10 cellular contexts compared by ENCODE assay signal in the genomic region with DNA sequence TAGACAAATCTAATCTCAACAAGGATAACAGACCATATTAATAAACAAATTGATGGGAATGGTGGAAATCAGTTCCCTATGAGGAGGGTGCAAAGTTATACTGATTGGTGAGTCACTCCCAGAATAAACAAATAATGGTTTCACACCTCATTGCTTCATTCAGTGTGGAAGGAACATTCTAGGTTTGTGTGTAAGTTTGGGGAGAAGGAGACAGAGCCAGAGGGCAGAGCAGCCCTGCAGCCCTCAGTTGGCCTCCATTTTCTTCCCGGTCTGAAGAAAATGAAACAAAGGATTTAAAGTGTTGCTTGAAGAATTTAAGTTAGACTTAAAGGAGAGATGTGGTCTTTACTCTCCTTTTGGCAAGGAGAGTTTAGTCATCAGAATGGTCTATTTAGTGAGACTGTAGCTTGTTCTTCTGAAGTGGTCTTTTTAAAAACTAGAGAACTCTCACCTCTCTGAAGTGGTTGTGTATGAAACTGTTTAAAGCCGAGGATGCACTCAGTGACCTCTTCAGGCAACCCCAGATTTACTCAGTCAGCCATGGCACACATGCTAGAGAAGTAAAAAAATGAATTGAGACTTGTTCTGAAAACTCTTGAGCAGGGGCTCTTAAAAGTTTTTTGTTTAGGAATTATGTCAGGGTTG. TPM values are rescaled to one million over a fixed set of nuclear protein-coding genes. Genes with fewer than 3 reads are reported as not detected.
DNase-seq lines count a peak whose midpoint lies in the region; ATAC-seq and TF ChIP-seq lines count a peak whose summit lies in the region.
"Had no signal": no experiment of that assay in that cellular context is flagged by ENCODE, and none has a peak within 500 bp of the region (broad histone marks: within the 10 kb centered on the region; RNA-seq: fewer than 3 reads in every experiment).

No MANE protein-coding gene starts in this region.

- no peak overlapping the region for H3K27ac Mint-ChIP-seq in immature natural killer cell

- H3K4me1 Mint-ChIP-seq in immature natural killer cell: peaks cover 9 to 16% of the 10 kb centered on the region in 2 donors

- intact Hi-C loops in heart right ventricle (cut with DNase I): no loop called here

- H3K4me3 ChIP-seq in GM12864 (ENCODE audit: low read depth, low read length): peak overlapping the region; percentile 4; the same call in 1 of the 2 replicates
- H3K4me3 ChIP-seq in heart right ventricle: no peak overlapping the region
- H3K4me3 ChIP-seq in MG63: no peak overlapping the region

- WGBS in heart right ventricle, 2 donors: 59 to 60% methylated on average over 2 of the region's 2 CpGs

- DNase-seq in GM12864 (ENCODE audit: low read depth) (no peak), immature natural killer cell (peak; percentile 59 to 70 (median 69)), heart right ventricle (no peak), HK-2 (ENCODE audit: unreplicated experiment) (no peak), RKO (ENCODE audit: low spot score) (no peak), MG63 (no peak)
- DNase-seq: cortex of kidney; stimulated activated CD8-positive, alpha-beta memory T cell treated with anti-CD3 and anti-CD28 coated beads, Interleukin-4, amount 100 ng/mL, for 48 hours had no signal

- TF ChIP-seq CTCF in GM12864 (IDR thresholded peaks at IDR 0.05; ENCODE audit: low read depth, low read length, missing control alignments) (no peak), heart right ventricle (IDR thresholded peaks at IDR 0.05) (no peak)

- peaks cover 7 to 8% (median 7%) of the 10 kb centered on the region in 3 donors for H3K27me3 Mint-ChIP-seq in immature natural killer cell (ENCODE audit: low read depth in 3 of 3)

- H3K9me3 Mint-ChIP-seq in immature natural killer cell: no peaks in the 10 kb centered on the region

- H3K27me3 ChIP-seq in heart right ventricle: peaks cover 0 to 76% (median 23%) of the 10 kb centered on the region in 7 donors
- H3K27me3 ChIP-seq in MG63: no peaks in the 10 kb centered on the region

- peaks cover 0 to 72% (median 0%) of the 10 kb centered on the region in 9 donors for H3K4me1 ChIP-seq in heart right ventricle

- peak; percentile 65 for ATAC-seq in GM21390 (IDR thresholded peaks at IDR 0.05; ENCODE audit: unreplicated experiment)
- peak; percentile 53 for ATAC-seq in HG03457 (IDR thresholded peaks at IDR 0.05; ENCODE audit: unreplicated experiment)
- ATAC-seq in heart right ventricle: no peak

- H3K4me3 Mint-ChIP-seq in immature natural killer cell: no peak overlapping the region

- peaks cover 11 to 34% (median 24%) of the 10 kb centered on the region in 3 donors for H3K36me3 Mint-ChIP-seq in immature natural killer cell

- H3K36me3 ChIP-seq in heart right ventricle (peaks cover 0 to 27% (median 0%) of the 10 kb centered on the region in 9 donors), MG63 (no peaks in the 10 kb centered on the region)

- H3K9me3 ChIP-seq in heart right ventricle (no peaks in the 10 kb centered on the region), MG63 (no peaks in the 10 kb centered on the region)

- peak overlapping the region in 1 of 10 donors; percentile 68 for H3K27ac ChIP-seq in heart right ventricle

RNA-seq across cellular contexts. Expression of gene IKZF1, which starts 27.2 kb away (rescaled TPM):
- polyA plus RNA-seq in immature natural killer cell: 100 to 1,000 TPM in 1 of 3 donors, 10 to 100 TPM in 2; 79.5 to 307 (median 91.3) TPM
- total RNA-seq in heart right ventricle: 10 to 100 TPM in 1 of 10 donors, 1 to 10 TPM in 7, under 1 TPM in 2; 0.88 to 20.2 (median 1.9) TPM
- polyA plus RNA-seq in heart right ventricle: under 1 TPM; 0.46 to 0.51 TPM
- not detected in 2 replicates for total RNA-seq in MG63 (2014; rRNA removed; shearing (Covaris generic); ENCODE audit: low replicate concordance)

Comparison
In these comparisons a context has a peak if more than half of its experiments do, and no peak if none do; other contexts are left out.
1. DNase-seq: peak in immature natural killer cell (3 of 3); none in GM12864 (single experiment), heart right ventricle (0 of 2), HK-2 (single experiment), RKO (single experiment) and MG63 (single experiment).
2. ATAC-seq: peak in GM21390 (single experiment) and HG03457 (single experiment); none in heart right ventricle (0 of 8).